Comparison of ENCODE assay signal across 22 cellular contexts in the genomic region with DNA sequence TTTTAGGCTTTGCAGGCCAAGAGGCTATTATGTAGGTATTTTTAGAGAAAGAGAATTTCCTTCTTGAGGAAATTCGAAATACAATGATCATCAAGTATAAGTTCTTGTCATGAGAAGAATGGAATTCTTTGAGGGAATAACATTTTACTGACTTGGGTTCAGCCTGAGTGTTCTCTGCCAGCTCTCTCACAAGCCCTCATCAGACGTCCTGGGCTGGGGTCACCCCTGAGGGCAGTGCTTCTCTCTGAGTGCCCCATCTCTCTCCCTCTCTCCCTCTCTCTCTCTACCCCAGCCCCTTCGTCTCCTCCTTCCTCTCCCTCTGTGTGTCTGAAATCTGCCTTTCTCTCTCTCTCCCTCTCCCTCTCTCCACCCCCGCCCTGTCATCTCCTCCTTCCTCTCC.
"Had no signal": no experiment of that assay in that cellular context is flagged by ENCODE, and none has a peak within 500 bp of the region (broad histone marks: within the 10 kb centered on the region; RNA-seq: fewer than 3 reads in every experiment).

No MANE protein-coding gene starts in this region.

- H3K27me3 Mint-ChIP-seq: activated B cell treated with CpG ODN at 0.5 μM for 24 hours had no signal

- DNase-seq: activated B cell treated with CpG ODN at 0.5 μM for 24 hours; activated CD4-positive, alpha-beta memory T cell treated with anti-CD3 and anti-CD28 coated beads for 36 hours; activated CD4-positive, alpha-beta T cell treated with anti-CD3 and anti-CD28 coated beads for 4 hours; activated effector memory CD4-positive, alpha-beta T cell treated with Interleukin-2 at 50 U/mL for 16 hours; activated naive CD4-positive, alpha-beta T cell treated with anti-CD3 and anti-CD28 coated beads for 36 hours; activated naive CD8-positive, alpha-beta T cell treated with anti-CD3 and anti-CD28 coated beads, Interleukin-2, amount 10 ng/mL, durations not matched to agents 7 days and 5 days; activated T-cell treated with anti-CD3 and anti-CD28 coated beads, Interleukin-2, amount 50 U/mL, for 72 hours; amniotic stem cell; effector CD4-positive, alpha-beta T cell; erythroblast; foreskin fibroblast; left ventricle myocardium inferior; retina; stimulated activated CD4-positive, alpha-beta T cell treated with anti-CD3 and anti-CD28 coated beads, Interleukin-2, amount 100 ng/mL, for 48 hours; stimulated activated CD8-positive, alpha-beta memory T cell treated with anti-CD3 and anti-CD28 coated beads, Interleukin-4, amount 100 ng/mL, for 48 hours; stimulated activated naive CD4-positive, alpha-beta T cell; testis had no signal

- H3K4me3 Mint-ChIP-seq: activated B cell treated with CpG ODN at 0.5 μM for 24 hours; activated CD4-positive, alpha-beta memory T cell treated with anti-CD3 and anti-CD28 coated beads for 36 hours; activated naive CD4-positive, alpha-beta T cell treated with anti-CD3 and anti-CD28 coated beads for 36 hours; activated naive CD8-positive, alpha-beta T cell treated with anti-CD3 and anti-CD28 coated beads, Interleukin-2, amount 10 ng/mL, durations not matched to agents 7 days and 5 days; activated T-cell treated with anti-CD3 and anti-CD28 coated beads, Interleukin-2, amount 50 U/mL, for 72 hours; neural crest cell; T-helper 1 cell treated with Interleukin-12 subunit alpha and Interleukin-12 subunit beta and Interleukin-4 antibody, amounts not matched to agents 30 μg/mL and 1 μg/mL, for 36 hours; type B pancreatic cell had no signal

- H3K27ac Mint-ChIP-seq: activated B cell treated with CpG ODN at 0.5 μM for 24 hours; activated CD4-positive, alpha-beta memory T cell treated with anti-CD3 and anti-CD28 coated beads for 36 hours; activated naive CD4-positive, alpha-beta T cell treated with anti-CD3 and anti-CD28 coated beads for 36 hours; activated naive CD8-positive, alpha-beta T cell treated with anti-CD3 and anti-CD28 coated beads, Interleukin-2, amount 10 ng/mL, durations not matched to agents 7 days and 5 days; activated T-cell treated with anti-CD3 and anti-CD28 coated beads, Interleukin-2, amount 50 U/mL, for 72 hours; progenitor cell of endocrine pancreas; T-helper 1 cell treated with Interleukin-12 subunit alpha and Interleukin-12 subunit beta and Interleukin-4 antibody, amounts not matched to agents 30 μg/mL and 1 μg/mL, for 36 hours; type B pancreatic cell had no signal

- H3K4me1 Mint-ChIP-seq: activated B cell treated with CpG ODN at 0.5 μM for 24 hours; activated naive CD8-positive, alpha-beta T cell treated with anti-CD3 and anti-CD28 coated beads, Interleukin-2, amount 10 ng/mL, durations not matched to agents 7 days and 5 days had no signal

- ATAC-seq: activated T-cell treated with anti-CD3 and anti-CD28 coated beads, Interleukin-2, amount 50 U/mL, for 72 hours had no signal

- H3K27me3 ChIP-seq: testis, vagina had no signal

- H3K4me3 ChIP-seq: left ventricle myocardium inferior, testis, vagina had no signal

- H3K36me3 Mint-ChIP-seq: activated CD4-positive, alpha-beta memory T cell treated with anti-CD3 and anti-CD28 coated beads for 36 hours; activated naive CD8-positive, alpha-beta T cell treated with anti-CD3 and anti-CD28 coated beads, Interleukin-2, amount 10 ng/mL, durations not matched to agents 7 days and 5 days had no signal

- H3K4me1 ChIP-seq: left ventricle myocardium inferior, vagina had no signal

- H3K27ac ChIP-seq: left ventricle myocardium inferior, testis, vagina had no signal

- H3K9me3 ChIP-seq: testis, vagina had no signal

- H3K9me3 Mint-ChIP-seq: activated naive CD8-positive, alpha-beta T cell treated with anti-CD3 and anti-CD28 coated beads, Interleukin-2, amount 10 ng/mL, durations not matched to agents 7 days and 5 days; T-helper 1 cell treated with Interleukin-12 subunit alpha and Interleukin-12 subunit beta and Interleukin-4 antibody, amounts not matched to agents 30 μg/mL and 1 μg/mL, for 36 hours had no signal

- H3K36me3 ChIP-seq: left ventricle myocardium inferior, vagina had no signal
